7 cellular contexts compared by ENCODE assay signal in the genomic region with DNA sequence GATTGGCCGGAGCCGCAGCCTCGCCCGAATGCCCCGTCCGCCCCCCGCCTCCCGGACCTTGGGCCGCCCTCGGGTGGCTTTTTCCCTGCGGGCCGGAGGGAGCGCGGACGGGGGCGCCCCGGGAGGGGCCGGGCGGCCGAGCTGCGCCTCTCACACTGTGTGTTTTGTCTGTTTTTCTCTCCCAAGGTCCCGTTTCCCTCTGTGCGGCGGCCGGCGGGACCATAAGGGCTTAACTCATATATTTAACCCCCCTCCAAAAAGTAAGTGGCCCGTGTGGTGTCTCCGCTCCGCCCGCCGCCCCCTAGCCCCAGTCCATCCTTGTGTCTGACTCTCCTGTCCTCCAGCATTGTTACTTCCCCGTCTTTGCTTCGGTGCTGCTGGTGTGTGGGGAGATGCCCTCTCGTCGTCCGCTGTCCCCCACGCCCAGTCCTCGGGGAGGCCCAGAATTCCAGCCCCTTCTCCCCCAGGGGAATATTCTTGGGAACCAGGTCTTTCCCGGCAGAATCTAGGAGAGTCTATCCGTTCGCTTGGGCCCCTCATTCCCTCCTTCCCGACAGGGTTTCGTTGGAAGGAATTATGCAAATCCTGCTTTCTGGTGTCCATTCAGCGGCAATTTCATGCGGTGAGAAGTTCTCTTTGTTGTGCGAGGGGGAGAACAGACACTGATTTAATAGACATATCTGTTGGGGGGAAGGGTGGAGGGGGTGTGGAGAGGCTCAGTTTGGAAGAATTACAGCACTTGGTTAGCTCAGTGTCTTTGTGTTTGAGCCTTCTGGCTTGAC. TPM values are rescaled to one million over a fixed set of nuclear protein-coding genes. Genes with fewer than 3 reads are reported as not detected.
A peak's percentile ranks its signal among the peaks of the same experiment; 100 is the strongest.
DNase-seq lines count a peak whose midpoint lies in the region; TF ChIP-seq lines count a peak whose summit lies in the region.

No MANE protein-coding gene starts in this region.

- no peaks in the 10 kb centered on the region; the same call in 1 of the 2 replicates for H3K4me1 ChIP-seq in HEK293 (ENCODE audit: control insufficient read depth, insufficient read depth, low read length)
- peaks cover 29 to 36% of the 10 kb centered on the region in 2 donors for H3K4me1 ChIP-seq in adrenal gland (replicated peaks in 1 of 2)
- peaks cover 0 to 46% of the 10 kb centered on the region in 2 donors for H3K4me1 ChIP-seq in right atrium auricular region
- no peaks in the 10 kb centered on the region for H3K4me1 ChIP-seq in prostate gland (replicated peaks)

- H3K9me3 ChIP-seq in HEK293 (ENCODE audit: control insufficient read depth, insufficient read depth, low read depth, low read length) (no peaks in the 10 kb centered on the region), adrenal gland (replicated peaks in 1 of 3) (no peaks in the 10 kb centered on the region), right atrium auricular region (no peaks in the 10 kb centered on the region), prostate gland (no peaks in the 10 kb centered on the region)

- peak overlapping the region; percentile 85 for H3K4me3 ChIP-seq in GM08714 (ENCODE audit: low read length)
- peak overlapping the region; percentile 85 for H3K4me3 ChIP-seq in HEK293 (ENCODE audit: low read depth, low read length)
- H3K4me3 ChIP-seq in adrenal gland, result peak overlapping the region; percentile 55 to 98 (median 82)
- H3K4me3 ChIP-seq in right atrium auricular region, result peak overlapping the region; percentile 74 to 97
- H3K4me3 ChIP-seq in prostate gland, result peak overlapping the region; percentile 85 to 97

- POLR2A ChIA-PET in HEK293 (lab: Yijun Ruan, JAX), result interaction anchor here (1.2 kb wide), 1 partner anchor 10 kb away, joined by 5 read pairs; no protein-coding TSS in a partner anchor

- WGBS in adrenal gland, 4 donors, result 0 to 1% (median 1%) methylated on average over 23 to 46 of the region's 46 CpGs
- WGBS in prostate gland, result under 1% methylated on average over 46 of the region's 46 CpGs

- intact Hi-C loops in adrenal gland (cut with DNase I) (loop anchor here in 1 of 2 donors (10.0 kb wide), 1 partner anchor 81 kb away; no protein-coding TSS in a partner anchor), prostate gland (cut with DNase I) (loop anchor here (2.0 to 5.0 kb wide), 2 partner anchors 191 to 436 kb away; no protein-coding TSS in a partner anchor)

- H3K36me3 ChIP-seq in HEK293 (ENCODE audit: control insufficient read depth in 2 of 2, insufficient read depth in 1 of 2, low read length in 2 of 2), result no peaks in the 10 kb centered on the region
- no peaks in the 10 kb centered on the region for H3K36me3 ChIP-seq in adrenal gland (replicated peaks in 1 of 2)
- no peaks in the 10 kb centered on the region for H3K36me3 ChIP-seq in right atrium auricular region
- H3K36me3 ChIP-seq in prostate gland, result no peaks in the 10 kb centered on the region

- H3K27ac ChIP-seq in HEK293 (ENCODE audit: extremely low read depth, low read depth, low read length), result peak overlapping the region; percentile 91
- H3K27ac ChIP-seq in adrenal gland, result peak overlapping the region; percentile 35 to 97 (median 92)
- H3K27ac ChIP-seq in right atrium auricular region, result peak overlapping the region; percentile 97 to 98
- peak overlapping the region; percentile 95 to 96 for H3K27ac ChIP-seq in prostate gland

- TF ChIP-seq CTCF in HEK293 (tag by site-specific recombination; IDR thresholded peaks at IDR 0.05), result no peak; the same call in 1 of the 2 replicates
- TF ChIP-seq CTCF in adrenal gland (IDR thresholded peaks at IDR 0.05), result no peak
- TF ChIP-seq CTCF in right atrium auricular region (IDR thresholded peaks at IDR 0.05), result no peak
- TF ChIP-seq CTCF in prostate gland (IDR thresholded peaks at IDR 0.05), result no peak

- H3K27me3 ChIP-seq in adrenal gland (no peaks in the 10 kb centered on the region), right atrium auricular region (no peaks in the 10 kb centered on the region), prostate gland (replicated peaks; ENCODE audit: insufficient read depth) (no peaks in the 10 kb centered on the region)

- TF ChIP-seq POLR2A in adrenal gland (IDR thresholded peaks at IDR 0.05), result no peak
- no peak for TF ChIP-seq POLR2A in prostate gland (IDR thresholded peaks at IDR 0.05)

- DNase-seq in NCI-H526 treated with DMSO at 0.1 percent for 48 hours (lab: John Stamatoyannopoulos, UW) (peak; percentile 38), adrenal gland (peak in 5 of 7 donors; percentile 24 to 44 (median 29)), right atrium auricular region (ENCODE audit: low spot score) (no peak), prostate gland (ENCODE audit: low spot score) (peak; percentile 11)
- no peak for DNase-seq in central memory CD4-positive, alpha-beta T cell

- CTCF ChIA-PET in HEK293 (lab: Yijun Ruan, JAX), result interaction anchor here (0.6 to 0.8 kb wide), 2 partner anchors 193 to 364 kb away, joined by 3 read pairs; no protein-coding TSS in a partner anchor

TF ChIP-seq in HEK293, 187 proteins besides CTCF, POLR2A, EP300 and RAD21 (continues in another document):
- TF ChIP-seq ZNF169 (tag by site-specific recombination; IDR thresholded peaks at IDR 0.05) (no peak), ZNF112 (tag by site-specific recombination; IDR thresholded peaks at IDR 0.05) (no peak), ZNF704 (tag by site-specific recombination; IDR thresholded peaks at IDR 0.05) (no peak), KLF10 (tag by site-specific recombination; IDR thresholded peaks at IDR 0.05) (0 out of 2 replicates have a peak, but pooled peaks have one; percentile 49), ZNF792 (tag by site-specific recombination; IDR thresholded peaks at IDR 0.05) (no peak), ZIC2 (tag by site-specific recombination; IDR thresholded peaks at IDR 0.05) (0 out of 2 replicates have a peak, but pooled peaks have one; percentile 18), ZNF335 (tag by site-specific recombination; conservative IDR thresholded peaks at IDR 0.05) (peak; percentile 95), IKZF3 (tag by site-specific recombination; IDR thresholded peaks at IDR 0.05) (peak; percentile 69), ZFP69B (tag by site-specific recombination; IDR thresholded peaks at IDR 0.05) (peak; percentile 97), ZBTB8A (tag by site-specific recombination; IDR thresholded peaks at IDR 0.05) (peak; percentile 62), ZNF423 (tag by site-specific recombination; IDR thresholded peaks at IDR 0.05) (no peak), ZEB2 (tag by site-specific recombination; IDR thresholded peaks at IDR 0.05) (peak; percentile 65), ZBTB17 (tag by site-specific recombination; IDR thresholded peaks at IDR 0.05) (peak; percentile 70)
- TF ChIP-seq, protein P1, sequence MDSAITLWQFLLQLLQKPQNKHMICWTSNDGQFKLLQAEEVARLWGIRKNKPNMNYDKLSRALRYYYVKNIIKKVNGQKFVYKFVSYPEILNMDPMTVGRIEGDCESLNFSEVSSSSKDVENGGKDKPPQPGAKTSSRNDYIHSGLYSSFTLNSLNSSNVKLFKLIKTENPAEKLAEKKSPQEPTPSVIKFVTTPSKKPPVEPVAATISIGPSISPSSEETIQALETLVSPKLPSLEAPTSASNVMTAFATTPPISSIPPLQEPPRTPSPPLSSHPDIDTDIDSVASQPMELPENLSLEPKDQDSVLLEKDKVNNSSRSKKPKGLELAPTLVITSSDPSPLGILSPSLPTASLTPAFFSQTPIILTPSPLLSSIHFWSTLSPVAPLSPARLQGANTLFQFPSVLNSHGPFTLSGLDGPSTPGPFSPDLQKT (IDR thresholded peaks at IDR 0.05; ENCODE audit: borderline replicate concordance, low read depth, low read length), result no peak
- TF ChIP-seq, protein P2, sequence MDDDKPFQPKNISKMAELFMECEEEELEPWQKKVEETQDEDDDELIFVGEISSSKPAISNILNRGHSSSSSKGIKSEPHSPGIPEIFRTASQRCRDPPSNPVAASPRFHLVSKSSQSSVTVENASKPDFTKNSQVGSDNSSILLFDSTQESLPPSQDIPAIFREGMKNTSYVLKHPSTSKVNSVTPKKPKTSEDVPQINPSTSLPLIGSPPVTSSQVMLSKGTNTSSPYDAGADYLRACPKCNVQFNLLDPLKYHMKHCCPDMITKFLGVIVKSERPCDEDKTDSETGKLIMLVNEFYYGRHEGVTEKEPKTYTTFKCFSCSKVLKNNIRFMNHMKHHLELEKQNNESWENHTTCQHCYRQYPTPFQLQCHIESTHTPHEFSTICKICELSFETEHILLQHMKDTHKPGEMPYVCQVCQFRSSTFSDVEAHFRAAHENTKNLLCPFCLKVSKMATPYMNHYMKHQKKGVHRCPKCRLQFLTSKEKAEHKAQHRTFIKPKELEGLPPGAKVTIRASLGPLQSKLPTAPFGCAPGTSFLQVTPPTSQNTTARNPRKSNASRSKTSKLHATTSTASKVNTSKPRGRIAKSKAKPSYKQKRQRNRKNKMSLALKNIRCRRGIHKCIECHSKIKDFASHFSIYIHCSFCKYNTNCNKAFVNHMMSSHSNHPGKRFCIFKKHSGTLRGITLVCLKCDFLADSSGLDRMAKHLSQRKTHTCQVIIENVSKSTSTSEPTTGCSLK (tag by site-specific recombination; IDR thresholded peaks at IDR 0.05), result no peak
- TF ChIP-seq, protein P3, sequence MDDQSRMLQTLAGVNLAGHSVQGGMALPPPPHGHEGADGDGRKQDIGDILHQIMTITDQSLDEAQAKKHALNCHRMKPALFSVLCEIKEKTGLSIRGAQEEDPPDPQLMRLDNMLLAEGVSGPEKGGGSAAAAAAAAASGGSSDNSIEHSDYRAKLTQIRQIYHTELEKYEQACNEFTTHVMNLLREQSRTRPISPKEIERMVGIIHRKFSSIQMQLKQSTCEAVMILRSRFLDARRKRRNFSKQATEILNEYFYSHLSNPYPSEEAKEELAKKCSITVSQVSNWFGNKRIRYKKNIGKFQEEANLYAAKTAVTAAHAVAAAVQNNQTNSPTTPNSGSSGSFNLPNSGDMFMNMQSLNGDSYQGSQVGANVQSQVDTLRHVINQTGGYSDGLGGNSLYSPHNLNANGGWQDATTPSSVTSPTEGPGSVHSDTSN (CRISPR knock-in tag; IDR thresholded peaks at IDR 0.05), result no peak

RNA-seq across cellular contexts. Expression of gene LCOR, which starts 1.3 kb away (rescaled TPM):
- total RNA-seq in adrenal gland (10 to 100 TPM in 7 of 8 donors, 1 to 10 TPM in 1; 9.2 to 27.1 (median 20.5) TPM), right atrium auricular region (10 to 100 TPM; 10.2 to 12.2 TPM), prostate gland (10 to 100 TPM; 32.8 to 40.0 TPM)
- 1 to 10 TPM; 1.5 to 7.2 (median 5.2) TPM for polyA plus RNA-seq in adrenal gland

Comparison
In these comparisons a context has a peak if more than half of its experiments do, and no peak if none do; other contexts are left out.
1. DNase-seq: peak in NCI-H526 treated with DMSO at 0.1 percent for 48 hours (single experiment), adrenal gland (5 of 7) and prostate gland (single experiment); none in right atrium auricular region (single experiment) and central memory CD4-positive, alpha-beta T cell (single experiment).
2. Peak in every context shown above with its lines, with median percentiles within 50 percentile points of each other: H3K4me3 ChIP-seq and H3K27ac ChIP-seq.